In the genomic region with DNA sequence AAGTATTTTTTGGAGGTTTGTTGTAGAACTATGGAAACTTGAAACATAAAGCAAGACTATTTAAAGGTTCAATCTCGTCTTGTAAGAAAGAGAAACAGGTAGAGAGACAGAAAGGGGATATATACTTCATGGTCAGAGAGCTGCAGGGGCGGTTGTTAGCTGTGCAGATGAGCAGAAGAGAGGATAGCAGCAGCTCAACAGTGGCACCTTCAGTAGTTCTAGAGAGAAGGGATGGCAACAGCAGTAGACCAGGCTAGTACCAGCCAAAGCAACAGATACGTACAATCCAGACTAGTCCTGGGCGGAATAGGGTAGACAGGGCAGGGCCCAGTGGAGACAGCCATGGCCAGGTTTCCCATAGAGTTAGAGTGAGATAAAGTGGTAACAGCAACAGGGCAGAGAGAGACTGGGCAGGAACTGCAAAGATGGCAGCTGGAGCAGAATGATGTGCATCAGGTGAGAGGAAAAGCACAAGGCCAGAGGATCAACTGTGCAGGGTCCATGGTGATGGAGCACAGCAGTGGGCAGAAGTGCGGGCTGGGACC, we compare ENCODE assay signal across 9 cellular contexts.
DNase-seq lines count a peak whose midpoint lies in the region; ATAC-seq and TF ChIP-seq lines count a peak whose summit lies in the region.
"Had no signal": no experiment of that assay in that cellular context is flagged by ENCODE, and none has a peak within 500 bp of the region (broad histone marks: within the 10 kb centered on the region; RNA-seq: fewer than 3 reads in every experiment).

No MANE protein-coding gene starts in this region.

- no CpG with 5 or more reads among the region's 5 CpGs for WGBS in iPS DF 6.9 (ENCODE audit: insufficient coverage, insufficient read length)
- WGBS in heart right ventricle, 2 donors = 55 to 60% methylated on average over 5 of the region's 5 CpGs

- peak; percentile 82 for DNase-seq in MCF 10A (ENCODE audit: unreplicated experiment)
- DNase-seq in breast epithelium (ENCODE audit: low spot score in 2 of 2) = no peak
- DNase-seq in NCI-H748 treated with DMSO at 0.1 percent for 48 hours (lab: John Stamatoyannopoulos, UW) = peak; percentile 73
- DNase-seq in activated T-cell treated with anti-CD3 and anti-CD28 coated beads for 48 hours (ENCODE audit: low read depth) = peak; percentile 49
- peak; percentile 82 for DNase-seq in iPS DF 6.9 (ENCODE audit: low read depth, low spot score)
- DNase-seq in heart right ventricle = no peak
- DNase-seq: pancreas had no signal

- H3K9me3 ChIP-seq in breast epithelium (no peaks in the 10 kb centered on the region), iPS DF 6.9 (ENCODE audit: control insufficient read depth, insufficient read depth, low read length) (no peaks in the 10 kb centered on the region), heart right ventricle (no peaks in the 10 kb centered on the region)
- H3K9me3 ChIP-seq: pancreas had no signal

- TSS peak; percentile 100 for BruUV-seq in MCF 10A (replicated peaks; lab: Mats Ljungman, UMichigan)

- H3K9me3 Mint-ChIP-seq in MCF 10A (ENCODE audit: unreplicated experiment) = no peaks in the 10 kb centered on the region
- H3K9me3 Mint-ChIP-seq in stimulated activated naive CD8-positive, alpha-beta T cell treated with anti-CD3 and anti-CD28 coated beads, Interleukin-15, Interleukin-2, amounts not matched to agents 100 ng/mL and 50 ng/mL, for 24 hours = peaks cover 4% of the 10 kb centered on the region

- intact Hi-C loops in MCF 10A (cut with micrococcal nuclease) = no loop called here
- intact Hi-C loops in breast epithelium (cut with DNase I; ENCODE audit: low total_unique reads) = no loop called here
- intact Hi-C loops in heart right ventricle (cut with DNase I) = loop anchor here in 1 of 10 donors (10.0 kb wide), 1 partner anchor 391 kb away; no protein-coding TSS in a partner anchor

- no peak overlapping the region for H3K4me3 ChIP-seq in breast epithelium
- H3K4me3 ChIP-seq in iPS DF 6.9 (ENCODE audit: low read length) = no peak overlapping the region
- no peak overlapping the region for H3K4me3 ChIP-seq in heart right ventricle
- H3K4me3 ChIP-seq: pancreas had no signal

- no peak for TF ChIP-seq POLR2A in breast epithelium (IDR thresholded peaks at IDR 0.05)

- no peaks in the 10 kb centered on the region for H3K36me3 Mint-ChIP-seq in MCF 10A (ENCODE audit: insufficient read depth, unreplicated experiment)
- H3K36me3 Mint-ChIP-seq in stimulated activated naive CD8-positive, alpha-beta T cell treated with anti-CD3 and anti-CD28 coated beads, Interleukin-15, Interleukin-2, amounts not matched to agents 100 ng/mL and 50 ng/mL, for 24 hours (ENCODE audit: low read depth) = peaks cover 8% of the 10 kb centered on the region

- peak; percentile 65 for ATAC-seq in HG02943 (IDR thresholded peaks at IDR 0.05; ENCODE audit: low read depth, unreplicated experiment)
- ATAC-seq in heart right ventricle = no peak

- TF ChIP-seq CTCF in MCF 10A (IDR thresholded peaks at IDR 0.05; ENCODE audit: unreplicated experiment) (no peak), breast epithelium (IDR thresholded peaks at IDR 0.05) (no peak), heart right ventricle (IDR thresholded peaks at IDR 0.05) (no peak)

- peaks cover 56% of the 10 kb centered on the region for H3K27me3 Mint-ChIP-seq in MCF 10A (ENCODE audit: insufficient read depth, unreplicated experiment)
- peaks cover 39% of the 10 kb centered on the region for H3K27me3 Mint-ChIP-seq in stimulated activated naive CD8-positive, alpha-beta T cell treated with anti-CD3 and anti-CD28 coated beads, Interleukin-15, Interleukin-2, amounts not matched to agents 100 ng/mL and 50 ng/mL, for 24 hours

- no peak overlapping the region for H3K27ac ChIP-seq in breast epithelium
- no peak overlapping the region for H3K27ac ChIP-seq in iPS DF 6.9 (ENCODE audit: low read length)
- no peak overlapping the region for H3K27ac ChIP-seq in heart right ventricle
- H3K27ac ChIP-seq: pancreas had no signal

- no peak overlapping the region for H3K4me3 Mint-ChIP-seq in MCF 10A (ENCODE audit: unreplicated experiment)
- peak overlapping the region; percentile 81 for H3K4me3 Mint-ChIP-seq in stimulated activated naive CD8-positive, alpha-beta T cell treated with anti-CD3 and anti-CD28 coated beads, Interleukin-15, Interleukin-2, amounts not matched to agents 100 ng/mL and 50 ng/mL, for 24 hours

- H3K4me1 Mint-ChIP-seq in MCF 10A (ENCODE audit: insufficient read depth, unreplicated experiment) = no peaks in the 10 kb centered on the region
- peaks cover 29% of the 10 kb centered on the region for H3K4me1 Mint-ChIP-seq in stimulated activated naive CD8-positive, alpha-beta T cell treated with anti-CD3 and anti-CD28 coated beads, Interleukin-15, Interleukin-2, amounts not matched to agents 100 ng/mL and 50 ng/mL, for 24 hours (ENCODE audit: low read depth)

- H3K4me1 ChIP-seq in breast epithelium (no peaks in the 10 kb centered on the region), iPS DF 6.9 (ENCODE audit: control insufficient read depth, insufficient read depth, low read length) (peaks cover 3% of the 10 kb centered on the region; the same call in 1 of the 2 replicates), heart right ventricle (peaks cover 0 to 4% (median 0%) of the 10 kb centered on the region in 9 donors)
- H3K4me1 ChIP-seq: pancreas had no signal

- POLR2A ChIA-PET in MCF 10A (lab: Yijun Ruan, JAX) = no interaction called here

- H3K36me3 ChIP-seq in breast epithelium (no peaks in the 10 kb centered on the region), iPS DF 6.9 (ENCODE audit: control insufficient read depth, insufficient read depth, low read length) (no peaks in the 10 kb centered on the region), heart right ventricle (no peaks in the 10 kb centered on the region)
- H3K36me3 ChIP-seq: pancreas had no signal

- H3K27me3 ChIP-seq in breast epithelium = peaks cover 0 to 5% of the 10 kb centered on the region in 2 donors
- H3K27me3 ChIP-seq in iPS DF 6.9 (ENCODE audit: control insufficient read depth, insufficient read depth, low read length) = no peaks in the 10 kb centered on the region
- peaks cover 0 to 34% (median 23%) of the 10 kb centered on the region in 7 donors for H3K27me3 ChIP-seq in heart right ventricle
- H3K27me3 ChIP-seq: pancreas had no signal

- CTCF ChIA-PET in MCF 10A (lab: Yijun Ruan, JAX) = interaction anchor here (0.6 to 5.1 kb wide), 3 partner anchors 12 to 125 kb away, joined by 3 to 35 read pairs (median 4); no protein-coding TSS in a partner anchor

- H3K27ac Mint-ChIP-seq in MCF 10A (ENCODE audit: low read depth, unreplicated experiment) = no peak overlapping the region
- peak overlapping the region; percentile 100 for H3K27ac Mint-ChIP-seq in stimulated activated naive CD8-positive, alpha-beta T cell treated with anti-CD3 and anti-CD28 coated beads, Interleukin-15, Interleukin-2, amounts not matched to agents 100 ng/mL and 50 ng/mL, for 24 hours

Comparison
In these comparisons a context has a peak if more than half of its experiments do, and no peak if none do; other contexts are left out.
1. DNase-seq: peak in MCF 10A (single experiment), NCI-H748 treated with DMSO at 0.1 percent for 48 hours (single experiment), activated T-cell treated with anti-CD3 and anti-CD28 coated beads for 48 hours (single experiment) and iPS DF 6.9 (single experiment); none in breast epithelium (0 of 2) and heart right ventricle (0 of 2).